8 cellular contexts compared by ENCODE assay signal in genomic region chr19:13162749-13163608, GRCh38. TPM values are rescaled to one million over a fixed set of nuclear protein-coding genes. Genes with fewer than 3 reads are reported as not detected.
DNase-seq lines count a peak whose midpoint lies in the region; ATAC-seq and TF ChIP-seq lines count a peak whose summit lies in the region.

No MANE protein-coding gene starts in this region.

- TF ChIP-seq CTCF in kidney epithelial cell (IDR thresholded peaks at IDR 0.05; ENCODE audit: insufficient read depth, low read length, poor library complexity, severe bottlenecking) = no peak

- H3K36me3 ChIP-seq in kidney epithelial cell (ENCODE audit: control insufficient read depth, insufficient read depth, low read length) = no peaks in the 10 kb centered on the region

- H3K4me3 ChIP-seq in kidney epithelial cell (ENCODE audit: low read depth, low read length) = peak overlapping the region; percentile 24

- peak; percentile 51 for ATAC-seq in HG02938 (IDR thresholded peaks at IDR 0.05; ENCODE audit: unreplicated experiment)

- no peaks in the 10 kb centered on the region for H3K27me3 ChIP-seq in kidney epithelial cell (ENCODE audit: control insufficient read depth, insufficient read depth, low read length)

- peak; percentile 98 for DNase-seq in EH (ENCODE audit: low read depth)
- peak; percentile 14 for DNase-seq in NCI-H345 treated with DMSO at 0.1 percent for 48 hours (lab: John Stamatoyannopoulos, UW; ENCODE audit: unreplicated experiment)
- peak; percentile 81 for DNase-seq in activated CD4-positive, CD25-positive, alpha-beta regulatory T cell treated with anti-CD3 and anti-CD28 coated beads, Interleukin-2, amount 50 U/mL, for 72 hours
- peak; percentile 96 for DNase-seq in cerebellar cortex (ENCODE audit: low spot score)
- peak; percentile 95 for DNase-seq in kidney epithelial cell (ENCODE audit: low read depth)
- DNase-seq in stimulated activated CD4-positive, alpha-beta T cell treated with anti-CD3 and anti-CD28 coated beads, Interleukin-12 subunit alpha, Interleukin-12 subunit beta, amount 100 ng/mL, for 48 hours (ENCODE audit: low read depth in 2 of 3, low spot score in 1 of 3) = peak; percentile 88 to 89 (median 89)
- DNase-seq in HuH-7 (ENCODE audit: low spot score) = no peak

RNA-seq across cellular contexts. Expression of gene IER2, which starts 12.8 kb away (rescaled TPM):
- 130 and 169 TPM in 2 replicates for total RNA-seq in kidney epithelial cell

RNA-seq across cellular contexts. Expression of gene STX10, which starts 12.8 kb away (rescaled TPM):
- total RNA-seq in kidney epithelial cell = 66.2 and 70.2 TPM in 2 replicates

RNA-seq across cellular contexts. Expression of gene NACC1, which starts 44.9 kb away (rescaled TPM):
- 66.1 and 87.8 TPM in 2 replicates for total RNA-seq in kidney epithelial cell

RNA-seq across cellular contexts. Expression of gene TRMT1, which starts 46.4 kb away (rescaled TPM):
- 69.4 and 74.7 TPM in 2 replicates for total RNA-seq in kidney epithelial cell
